13 cellular contexts compared by ENCODE assay signal in the genomic region with DNA sequence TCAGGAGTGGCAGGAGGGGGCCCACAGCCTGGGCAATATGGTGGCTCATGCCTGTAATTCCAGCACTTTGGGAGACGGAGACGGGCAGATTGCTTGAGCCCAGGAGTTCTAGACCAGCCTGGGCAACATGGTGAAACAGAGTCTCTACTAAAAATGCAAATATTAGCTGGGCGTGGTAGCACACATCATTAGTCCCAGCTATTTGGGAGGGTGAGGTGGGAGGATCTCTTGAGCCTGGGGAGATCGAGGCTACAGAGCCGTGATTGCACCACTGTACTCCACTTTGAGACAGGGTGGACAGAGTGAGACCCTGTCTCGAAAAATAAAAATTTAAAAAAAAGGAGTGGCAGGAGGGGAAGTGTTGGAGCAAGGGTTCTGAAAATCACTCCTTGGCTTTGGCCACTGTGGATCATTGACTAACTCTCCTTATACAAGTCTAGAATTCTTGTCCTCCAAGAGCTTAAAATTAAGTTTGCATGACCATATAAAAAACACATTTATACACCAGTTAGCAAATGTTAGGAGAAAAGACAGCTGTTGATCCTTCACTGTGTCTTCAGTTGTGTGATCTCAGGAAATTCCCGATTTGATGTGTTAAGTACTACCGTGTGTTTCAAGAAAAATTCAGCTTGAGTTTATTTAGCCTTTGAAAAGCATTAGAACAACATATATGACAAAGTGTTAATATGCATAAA. TPM values are rescaled to one million over a fixed set of nuclear protein-coding genes. Genes with fewer than 3 reads are reported as not detected.
DNase-seq lines count a peak whose midpoint lies in the region; ATAC-seq, FAIRE-seq and TF ChIP-seq lines count a peak whose summit lies in the region.
"Had no signal": no experiment of that assay in that cellular context is flagged by ENCODE, and none has a peak within 500 bp of the region (broad histone marks: within the 10 kb centered on the region; RNA-seq: fewer than 3 reads in every experiment).

No MANE protein-coding gene starts in this region.

- H3K36me3 Mint-ChIP-seq in neural crest cell (ENCODE audit: low read depth), result peaks cover 11% of the 10 kb centered on the region

- H3K4me3 Mint-ChIP-seq in neural crest cell, result peak overlapping the region; percentile 90

- peaks cover 6% of the 10 kb centered on the region for H3K23me2 ChIP-seq in H1 (ENCODE audit: low read depth, low read length)

- H3K27ac ChIP-seq in H1 (ENCODE audit: low read depth, low read length) (no peak overlapping the region), small intestine (ENCODE audit: low read depth in 1 of 2, low read length in 1 of 2) (no peak overlapping the region)

- H3K56ac ChIP-seq in H1 (replicated peaks; ENCODE audit: insufficient read length, low read depth, low read length), result no peak overlapping the region

- TF ChIP-seq CTCF in H1 (IDR thresholded peaks at IDR 0.05; ENCODE audit: control extremely low read depth in 1 of 3, insufficient read depth in 1 of 3, low read depth in 1 of 3, low read length in 3 of 3), result no peak
- no peak for TF ChIP-seq CTCF in neural crest cell (conservative IDR thresholded peaks at IDR 0.05)

- H3K14ac ChIP-seq in H1 (ENCODE audit: insufficient read length), result no peak overlapping the region

- H2BK120ac ChIP-seq in H1 (replicated peaks; ENCODE audit: low read depth, low read length), result no peak overlapping the region

- H3K23ac ChIP-seq in H1 (ENCODE audit: insufficient read length), result no peak overlapping the region

- H3K4me3 ChIP-seq in H1 (ENCODE audit: extremely low read depth in 1 of 4, insufficient read depth in 2 of 4, low read depth in 3 of 4, low read length in 4 of 4) (no peak overlapping the region), small intestine (ENCODE audit: low read depth in 1 of 2, low read length in 2 of 2) (no peak overlapping the region)

- peak overlapping the region; percentile 27; the same call in 1 of the 2 replicates for H2BK12ac ChIP-seq in H1 (ENCODE audit: low read depth, low read length)

- H4K5ac ChIP-seq in H1 (ENCODE audit: insufficient read length, low read depth, low read length), result no peak overlapping the region

- H3K4me2 ChIP-seq in H1 (ENCODE audit: insufficient read depth in 1 of 2, low read depth in 2 of 2, low read length in 2 of 2), result no peak overlapping the region

- H3K18ac ChIP-seq in H1 (ENCODE audit: extremely low read depth, low read length), result no peak overlapping the region

- no peak overlapping the region for H3K4ac ChIP-seq in H1 (replicated peaks; ENCODE audit: insufficient read length, low read depth, low read length)

- H3K9me3 ChIP-seq in H1 (ENCODE audit: insufficient read depth in 2 of 2, low read depth in 1 of 2, low read length in 1 of 2) (no peaks in the 10 kb centered on the region), small intestine (ENCODE audit: control insufficient read depth, low read depth) (no peaks in the 10 kb centered on the region)
- H3K9me3 ChIP-seq: spleen had no signal

- H3K36me3 ChIP-seq in H1 (ENCODE audit: control insufficient read depth in 2 of 4, insufficient read depth in 4 of 4, low read length in 3 of 4) (peaks cover 0 to 7% (median 1%) of the 10 kb centered on the region in 4 experiments; a peak in 2 of 8 replicates), small intestine (ENCODE audit: control insufficient read depth in 2 of 2, insufficient read depth in 2 of 2, low read length in 2 of 2) (no peaks in the 10 kb centered on the region)
- H3K36me3 ChIP-seq: spleen had no signal

- H2AK5ac ChIP-seq in H1 (ENCODE audit: low read depth, low read length), result no peak overlapping the region

- DNase-seq in Caki2 (ENCODE audit: low read depth), result peak; percentile 56
- peak; percentile 27 for DNase-seq in NCI-H526 treated with DMSO at 0.1 percent for 48 hours (lab: John Stamatoyannopoulos, UW)
- no peak for DNase-seq in H1 (ENCODE audit: low read depth in 1 of 2, low spot score in 2 of 2)
- no peak for DNase-seq in neural crest cell (ENCODE audit: low read depth, low spot score)
- no peak for DNase-seq in NCI-H2081 (lab: John Stamatoyannopoulos, UW)
- no peak for DNase-seq in small intestine
- no peak for DNase-seq in stimulated activated naive CD4-positive, alpha-beta T cell treated with Interleukin-2 at 50 U/mL for 16 hours (lab: John Stamatoyannopoulos, UW)
- DNase-seq: activated CD4-positive, alpha-beta T cell treated with anti-CD3 and anti-CD28 coated beads, Interleukin-2, amount 50 U/mL, for 1 hour; hypothalamus; NCI-H226; SHP77 treated with DMSO at 0.1 percent for 48 hours; spleen had no signal

- H3K27me3 ChIP-seq in H1 (replicated peaks in 1 of 4; ENCODE audit: control insufficient read depth in 3 of 4, extremely low read depth in 1 of 4, insufficient read depth in 3 of 4, low read length in 3 of 4) (no peaks in the 10 kb centered on the region), small intestine (ENCODE audit: control insufficient read depth in 2 of 2, insufficient read depth in 2 of 2, low read length in 2 of 2) (no peaks in the 10 kb centered on the region)
- H3K27me3 ChIP-seq: spleen had no signal

- no peak for TF ChIP-seq EP300 in H1 (IDR thresholded peaks at IDR 0.05; ENCODE audit: borderline replicate concordance in 1 of 2, low read depth in 2 of 2, low read length in 2 of 2)

- peak overlapping the region; percentile 54 for H4K91ac ChIP-seq in H1 (replicated peaks; ENCODE audit: insufficient read length, low read length)

- WGBS in H1 (ENCODE audit: extremely low coverage in 1 of 2, insufficient coverage in 1 of 2, insufficient read length in 1 of 2, insufficient replicate concordance in 2 of 2, low coverage in 1 of 2, low lambda C conversion rate in 2 of 2, missing lambda C conversion rate in 1 of 2), 2 experiments, result 92% methylated on average over 8 of the region's 8 CpGs; no CpG with 5 or more reads in 1 of the 2 experiments
- WGBS in small intestine, 3 donors, result 55 to 75% (median 69%) methylated on average over 8 of the region's 8 CpGs

- H3K4me1 ChIP-seq in H1 (replicated peaks in 1 of 4; ENCODE audit: control insufficient read depth in 3 of 4, insufficient read depth in 4 of 4, low read length in 3 of 4), result peaks cover 5 to 16% (median 9%) of the 10 kb centered on the region in 4 experiments
- H3K4me1 ChIP-seq in small intestine (ENCODE audit: control insufficient read depth in 2 of 2, insufficient read depth in 1 of 2, low read depth in 1 of 2, low read length in 1 of 2), result peaks cover 5 to 7% of the 10 kb centered on the region in 2 donors

- in situ Hi-C loops in Caki2 (cut with HindIII; ENCODE audit: low pct_unique_long_range_greater_than_20kb, low sequenced_read_pairs), result no loop called here

- no peaks in the 10 kb centered on the region for H3K9me3 Mint-ChIP-seq in neural crest cell

- TF ChIP-seq POLR2A in H1 (IDR thresholded peaks at IDR 0.05; ENCODE audit: control extremely low read depth in 1 of 2, low read depth in 2 of 2, low read length in 2 of 2), result no peak

- FAIRE-seq in H1 (lab: Jason Lieb, UNC), result no peak
- no peak for FAIRE-seq in small intestine (lab: Jason Lieb, UNC)

- H3K27me3 Mint-ChIP-seq in neural crest cell (ENCODE audit: low read depth), result no peaks in the 10 kb centered on the region

- H2AFZ ChIP-seq in H1 (ENCODE audit: low read length), result no peak overlapping the region

- no peaks in the 10 kb centered on the region for H3K79me1 ChIP-seq in H1 (ENCODE audit: low read depth, low read length)

- H3K27ac Mint-ChIP-seq in neural crest cell (ENCODE audit: unreplicated experiment), result no peak overlapping the region

- H4K20me1 ChIP-seq in H1 (replicated peaks in 1 of 2; ENCODE audit: control insufficient read depth in 1 of 2, insufficient read depth in 2 of 2, low read length in 2 of 2), result peaks cover 6 to 12% of the 10 kb centered on the region in 2 experiments

- no peak overlapping the region for H3K9ac ChIP-seq in H1 (replicated peaks in 1 of 4; ENCODE audit: extremely low read depth in 1 of 4, low read depth in 3 of 4, low read length in 3 of 4)

- POLR2A ChIA-PET in H1 (lab: Charles Lee; ENCODE audit: partially characterized antibody), result interaction anchor here (0.7 to 4.2 kb wide), 6 partner anchors 9 to 111 kb away, joined by 3 to 30 read pairs (median 3); a partner anchor contains a TSS

- ATAC-seq in GM19463 (IDR thresholded peaks at IDR 0.05; ENCODE audit: unreplicated experiment), result no peak

- CTCF ChIA-PET in H1 (lab: Charles Lee; ENCODE audit: partially characterized antibody), result interaction anchor here (0.9 to 2.0 kb wide), 3 partner anchors 36 to 65 kb away, joined by 3 to 11 read pairs (median 9); no protein-coding TSS in a partner anchor

- peaks cover 19 to 25% of the 10 kb centered on the region in 2 experiments for H3K79me2 ChIP-seq in H1 (ENCODE audit: control insufficient read depth in 1 of 2, insufficient read depth in 2 of 2, low read length in 2 of 2)

- H2BK5ac ChIP-seq in H1 (ENCODE audit: low read depth, low read length), result no peak overlapping the region; the same call in 1 of the 2 replicates

- no peak overlapping the region for H4K8ac ChIP-seq in H1 (ENCODE audit: extremely low read depth, insufficient read depth, low read length)

- H2BK15ac ChIP-seq in H1 (ENCODE audit: low read length), result no peak overlapping the region

- peaks cover 55% of the 10 kb centered on the region for H3K4me1 Mint-ChIP-seq in neural crest cell

- H2BK20ac ChIP-seq in H1 (ENCODE audit: low read length), result no peak overlapping the region

- TF ChIP-seq RAD21 in H1 (IDR thresholded peaks at IDR 0.05 in 1 of 2, conservative IDR thresholded peaks at IDR 0.05 in 1 of 2; ENCODE audit: low read depth in 2 of 2, low read length in 2 of 2), result no peak

TF ChIP-seq in H1, 55 proteins besides CTCF, POLR2A, EP300 and RAD21:
- TF ChIP-seq KDM4A (IDR thresholded peaks at IDR 0.05; ENCODE audit: low read depth, low read length, severe bottlenecking), result no peak
- no peak for TF ChIP-seq JUN (IDR thresholded peaks at IDR 0.05; ENCODE audit: low read depth, low read length)
- no peak for TF ChIP-seq BACH1 (IDR thresholded peaks at IDR 0.05; ENCODE audit: low read length)
- no peak for TF ChIP-seq TAF7 (optimal IDR thresholded peaks at IDR 0.05; ENCODE audit: borderline replicate concordance, low read depth, low read length)
- TF ChIP-seq CEBPB (IDR thresholded peaks at IDR 0.05; ENCODE audit: low read depth, low read length), result no peak
- no peak for TF ChIP-seq RFX5 (IDR thresholded peaks at IDR 0.05; ENCODE audit: borderline replicate concordance, low read depth, low read length)

RNA-seq across cellular contexts. Expression of a gene that starts 2.3 kb away (rescaled TPM):
- total RNA-seq in Caki2 (2014; rRNA removed; shearing (Covaris generic); ENCODE audit: low replicate concordance), result 80.6 and 104 TPM in 2 replicates
- total RNA-seq in H1 (2021; fragmentation: NEBNext Ultra II Directional; extraction: Animal tissue kit (Norgen Biotek cat#: 25700)), result 115 and 120 TPM in 2 replicates
- 22.6 and 40.8 TPM in 2 replicates for polyA plus RNA-seq in H1 (2011; rRNA removed)
- 49.2 TPM for polyA plus RNA-seq in H1 (2011; cell fraction: cytosol; rRNA removed)
- polyA plus RNA-seq in H1 (2011; cell fraction: nucleus; rRNA removed), result 21.5 TPM
- polyA plus RNA-seq in H1 (2012, experiment 1 of 2), result 55.4 to 89.1 TPM (median 63.7 TPM) in 4 replicates
- polyA plus RNA-seq in H1 (2012, experiment 2 of 2), result 19.5 TPM
- polyA plus RNA-seq in H1 (2013, experiment 1 of 2), result 55.2 TPM
- 53.3 TPM for polyA plus RNA-seq in H1 (2013, experiment 2 of 2)
- 48.9 and 53.0 TPM in 2 replicates for polyA minus RNA-seq in H1 (2011; rRNA and poly(A)+ RNA removed)
- 37.4 TPM for polyA minus RNA-seq in H1 (2011; cell fraction: cytosol; rRNA and poly(A)+ RNA removed)
- polyA minus RNA-seq in H1 (2011; cell fraction: nucleus; rRNA and poly(A)+ RNA removed), result 91.8 TPM
- 66.6 and 71.8 TPM in 2 replicates for total RNA-seq in neural crest cell
- 1 to 10 TPM; 4.6 to 9.7 (median 6.3) TPM for polyA plus RNA-seq in small intestine

Comparison
In these comparisons a context has a peak if more than half of its experiments do, and no peak if none do; other contexts are left out.
1. DNase-seq: peak in Caki2 (single experiment) and NCI-H526 treated with DMSO at 0.1 percent for 48 hours (single experiment); none in H1 (0 of 2), neural crest cell (single experiment), NCI-H2081 (0 of 2), small intestine (single experiment) and stimulated activated naive CD4-positive, alpha-beta T cell treated with Interleukin-2 at 50 U/mL for 16 hours (single experiment).